In the genomic region with DNA sequence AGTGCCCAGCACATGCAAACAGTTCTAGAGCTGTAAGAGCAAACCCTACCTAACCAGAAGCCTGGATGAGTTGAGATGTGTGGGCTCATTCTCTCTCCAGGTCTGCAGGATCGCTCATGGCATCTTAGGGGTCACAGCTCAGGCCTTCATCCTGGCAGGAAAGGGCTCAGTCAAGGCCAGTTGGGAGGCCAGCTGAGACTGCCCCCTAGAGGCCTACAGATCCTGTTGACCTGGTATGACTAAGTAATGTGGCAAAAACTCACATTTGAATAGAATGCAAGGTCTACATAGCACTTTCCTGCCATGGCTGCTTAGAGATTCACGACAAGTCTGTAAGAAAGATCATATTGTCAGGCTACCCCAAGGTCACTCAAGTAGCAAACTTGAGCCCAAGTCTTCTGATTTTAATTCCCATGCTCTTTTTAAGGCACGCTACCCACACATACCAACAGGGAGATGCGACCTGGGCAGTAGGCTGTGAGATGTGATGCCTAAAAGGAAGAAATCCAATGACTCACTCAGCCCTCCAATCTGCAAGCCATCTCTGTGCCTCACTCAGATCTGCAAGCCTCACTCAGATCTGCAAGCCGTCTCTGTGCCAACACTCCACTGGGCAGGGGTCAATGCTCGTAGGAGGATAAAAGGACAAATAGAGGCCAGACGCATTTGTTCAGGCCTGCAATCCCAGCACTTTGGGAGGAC, we compare ENCODE assay signal across 8 cellular contexts. TPM values are rescaled to one million over a fixed set of nuclear protein-coding genes. Genes with fewer than 3 reads are reported as not detected.
A peak's percentile ranks its signal among the peaks of the same experiment; 100 is the strongest.
DNase-seq lines count a peak whose midpoint lies in the region; ATAC-seq, FAIRE-seq and TF ChIP-seq lines count a peak whose summit lies in the region.

No MANE protein-coding gene starts in this region.

- POLR2A ChIA-PET in CD4-positive, alpha-beta T cell (lab: Charles Lee), result no interaction called here

- CTCF ChIA-PET in CD4-positive, alpha-beta T cell (lab: Charles Lee), result no interaction called here

- intact Hi-C loops in mucosa of descending colon (cut with DNase I, micrococcal nuclease), result no loop called here
- intact Hi-C loops in CD4-positive, alpha-beta T cell (cut with DNase I, micrococcal nuclease), result no loop called here

- H3K4me1 ChIP-seq in mucosa of descending colon (ENCODE audit: low read depth), result peaks cover 24% of the 10 kb centered on the region

- DNase-seq in stimulated activated CD8-positive, alpha-beta memory T cell treated with anti-CD3 and anti-CD28 coated beads, Interleukin-2, amount 100 ng/mL, for 48 hours (ENCODE audit: low read depth in 2 of 2), result peak; percentile 2 to 4
- DNase-seq in stimulated activated CD8-positive, alpha-beta memory T cell treated with anti-CD3 and anti-CD28 coated beads, Interleukin-4, amount 100 ng/mL, for 48 hours, result no peak
- DNase-seq in NCI-H748 (lab: John Stamatoyannopoulos, UW; ENCODE audit: unreplicated experiment), result peak; percentile 40
- peak; percentile 69 for DNase-seq in bronchial epithelial cell (ENCODE audit: low read depth)
- DNase-seq in mucosa of descending colon, result peak in 1 of 3 donors; percentile 60
- no peak for DNase-seq in CD4-positive, alpha-beta T cell
- no peak for DNase-seq in SK-N-DZ (ENCODE audit: low spot score)

- FAIRE-seq in bronchial epithelial cell (lab: Jason Lieb, UNC), result peak; percentile 96

- no peaks in the 10 kb centered on the region for H3K4me1 Mint-ChIP-seq in CD4-positive, alpha-beta T cell (ENCODE audit: low read depth)

- H3K36me3 ChIP-seq in bronchial epithelial cell (ENCODE audit: control insufficient read depth, insufficient read depth, low read length) (no peaks in the 10 kb centered on the region), mucosa of descending colon (ENCODE audit: low read depth) (no peaks in the 10 kb centered on the region)

- H3K27me3 ChIP-seq in bronchial epithelial cell (ENCODE audit: control insufficient read depth, insufficient read depth, low read length), result no peaks in the 10 kb centered on the region
- H3K27me3 ChIP-seq in CD4-positive, alpha-beta T cell (ENCODE audit: control insufficient read depth, insufficient read depth, low read length), result no peaks in the 10 kb centered on the region

- H3K27ac Mint-ChIP-seq in CD4-positive, alpha-beta T cell, result no peak overlapping the region

- H3K9me3 Mint-ChIP-seq in CD4-positive, alpha-beta T cell, result peaks cover 10% of the 10 kb centered on the region

- peak; percentile 41 for ATAC-seq in mucosa of descending colon
- no peak for ATAC-seq in CD4-positive, alpha-beta T cell (ENCODE audit: poor library complexity)
- no peak for ATAC-seq in HG03135 (IDR thresholded peaks at IDR 0.05; ENCODE audit: unreplicated experiment)

- H3K4me3 ChIP-seq in bronchial epithelial cell (ENCODE audit: low read depth, low read length) (no peak overlapping the region), mucosa of descending colon (no peak overlapping the region)

- peaks cover 7% of the 10 kb centered on the region for H3K36me3 Mint-ChIP-seq in CD4-positive, alpha-beta T cell (ENCODE audit: low read depth)

- peaks cover 13% of the 10 kb centered on the region for H3K9me3 ChIP-seq in mucosa of descending colon
- peaks cover 9% of the 10 kb centered on the region for H3K9me3 ChIP-seq in CD4-positive, alpha-beta T cell (ENCODE audit: control insufficient read depth, low read length)

- H3K27me3 Mint-ChIP-seq in CD4-positive, alpha-beta T cell, result peaks cover 5% of the 10 kb centered on the region

- no peak overlapping the region for H3K27ac ChIP-seq in CD4-positive, alpha-beta T cell (ENCODE audit: low read depth, low read length)

- TF ChIP-seq CTCF in bronchial epithelial cell (IDR thresholded peaks at IDR 0.05; ENCODE audit: insufficient read depth, low read length, severe bottlenecking) (peak; percentile 90), mucosa of descending colon (IDR thresholded peaks at IDR 0.05) (no peak)
- TF ChIP-seq CTCF in CD4-positive, alpha-beta T cell (IDR thresholded peaks at IDR 0.05), result no peak

- no peak overlapping the region for H3K4me3 Mint-ChIP-seq in CD4-positive, alpha-beta T cell

RNA-seq across cellular contexts. Expression of a gene that starts 5.1 kb away (rescaled TPM):
- total RNA-seq in bronchial epithelial cell (under 0.01 and 0.26 TPM in 2 replicates), mucosa of descending colon (10 to 100 TPM; 31.1 to 88.6 (median 59.0) TPM)
- total RNA-seq in CD4-positive, alpha-beta T cell, result under 1 TPM; 0.27 to 0.34 TPM
- polyA plus RNA-seq in SK-N-DZ (2014; cell fraction: cytosol; rRNA removed), result not detected in 2 replicates
- polyA plus RNA-seq in SK-N-DZ (2014; cell fraction: nucleus; rRNA removed), result not detected in 2 replicates

RNA-seq across cellular contexts. Expression of a gene that starts 41.7 kb away (rescaled TPM):
- total RNA-seq in bronchial epithelial cell (353 and 526 TPM in 2 replicates), mucosa of descending colon (100 to 1,000 TPM; 200 to 417 (median 305) TPM)
- 100 to 1,000 TPM; 110 to 114 TPM for total RNA-seq in CD4-positive, alpha-beta T cell
- 38.3 and 39.7 TPM in 2 replicates for polyA plus RNA-seq in SK-N-DZ (2014; cell fraction: cytosol; rRNA removed)
- polyA plus RNA-seq in SK-N-DZ (2014; cell fraction: nucleus; rRNA removed), result 44.2 and 50.2 TPM in 2 replicates

Comparison
In these comparisons a context has a peak if more than half of its experiments do, and no peak if none do; other contexts are left out.
1. DNase-seq: peak in stimulated activated CD8-positive, alpha-beta memory T cell treated with anti-CD3 and anti-CD28 coated beads, Interleukin-2, amount 100 ng/mL, for 48 hours (2 of 2), NCI-H748 (single experiment) and bronchial epithelial cell (single experiment); none in stimulated activated CD8-positive, alpha-beta memory T cell treated with anti-CD3 and anti-CD28 coated beads, Interleukin-4, amount 100 ng/mL, for 48 hours (single experiment), CD4-positive, alpha-beta T cell (0 of 10) and SK-N-DZ (single experiment).
2. RNA of a gene that starts 5.1 kb away (total RNA-seq): 31.1 to 88.6 TPM in mucosa of descending colon; 0.27 to 0.34 TPM in CD4-positive, alpha-beta T cell and under 0.01 to 0.26 TPM in bronchial epithelial cell; every median in the first group is over 10 times any median in the second.